Comparison of ENCODE assay signal across 27 cellular contexts in the genomic region with DNA sequence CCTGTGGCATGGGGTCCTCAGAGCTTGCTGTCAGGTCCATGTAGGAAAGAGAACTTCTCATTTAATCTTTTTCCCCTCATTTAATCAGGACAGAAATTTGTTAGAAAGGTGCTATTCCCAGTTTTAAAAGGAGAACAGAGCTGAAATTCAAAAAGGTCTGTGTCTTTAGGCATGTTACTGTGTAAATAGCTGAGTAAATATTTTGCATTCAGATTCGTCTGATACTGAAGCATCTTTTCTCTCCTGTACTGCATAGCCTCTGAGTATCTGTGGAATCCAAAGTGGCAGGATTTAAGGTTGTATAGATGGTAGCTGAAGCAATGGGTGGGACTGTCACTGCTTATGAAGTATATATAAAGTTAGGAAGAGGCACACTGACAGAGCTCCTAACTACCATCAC.
"Had no signal": no experiment of that assay in that cellular context is flagged by ENCODE, and none has a peak within 500 bp of the region (broad histone marks: within the 10 kb centered on the region; RNA-seq: fewer than 3 reads in every experiment).

No MANE protein-coding gene starts in this region.

- DNase-seq: activated CD4-positive, alpha-beta memory T cell treated with anti-CD3 and anti-CD28 coated beads, Interleukin-2, amount 10 ng/mL, durations not matched to agents 7 days and 5 days; activated CD4-positive, alpha-beta T cell treated with anti-CD3 and anti-CD28 coated beads for 1 hour; activated CD4-positive, alpha-beta T cell treated with anti-CD3 and anti-CD28 coated beads for 4 hours; activated CD4-positive, alpha-beta T cell treated with anti-CD3 and anti-CD28 coated beads, Interleukin-2, amount 10 ng/mL, durations not matched to agents 7 days and 5 days; activated CD4-positive, alpha-beta T cell treated with anti-CD3 and anti-CD28 coated beads, Interleukin-2, amount 50 U/mL, for 4 hours; activated CD8-positive, alpha-beta memory T cell treated with anti-CD3 and anti-CD28 coated beads, Interleukin-2, amount 50 U/mL, for 48 hours; activated gamma-delta T cell; activated naive CD4-positive, alpha-beta T cell; activated naive CD4-positive, alpha-beta T cell treated with anti-CD3 and anti-CD28 coated beads, Interleukin-2, amount 10 ng/mL, durations not matched to agents 7 days and 5 days; activated naive CD8-positive, alpha-beta T cell treated with anti-CD3 and anti-CD28 coated beads, Interleukin-2, amount 10 ng/mL, durations not matched to agents 7 days and 5 days; activated T-cell treated with anti-CD3 and anti-CD28 coated beads for 4 hours; activated T-cell treated with anti-CD3 and anti-CD28 coated beads, Interleukin-2, amount 50 U/mL, for 24 hours; activated T-cell treated with anti-CD3 and anti-CD28 coated beads, Interleukin-2, amount 50 U/mL, for 72 hours; cortex of kidney; dermis blood vessel endothelial cell; effector CD4-positive, alpha-beta T cell; foreskin fibroblast; head of caudate nucleus; T-helper 2 cell had no signal

- H3K4me3 ChIP-seq: ascending aorta, breast epithelium, cardiac muscle cell had no signal

- ATAC-seq: activated naive CD4-positive, alpha-beta T cell treated with anti-CD3 and anti-CD28 coated beads, Interleukin-2, amount 50 U/mL, for 72 hours; activated T-cell treated with anti-CD3 and anti-CD28 coated beads, Interleukin-2, amount 50 U/mL, for 72 hours; esophagus mucosa; WTC11 had no signal

- H3K9me3 ChIP-seq: ascending aorta, breast epithelium had no signal

- H3K9me3 Mint-ChIP-seq: activated CD4-positive, alpha-beta memory T cell treated with anti-CD3 and anti-CD28 coated beads, Interleukin-2, amount 10 ng/mL, durations not matched to agents 7 days and 5 days; activated CD4-positive, alpha-beta T cell treated with anti-CD3 and anti-CD28 coated beads, Interleukin-2, amount 10 ng/mL, durations not matched to agents 7 days and 5 days; activated naive CD4-positive, alpha-beta T cell treated with anti-CD3 and anti-CD28 coated beads, Interleukin-2, amount 10 ng/mL, durations not matched to agents 7 days and 5 days; activated naive CD4-positive, alpha-beta T cell treated with anti-CD3 and anti-CD28 coated beads, Interleukin-2, amount 50 U/mL, for 72 hours; activated naive CD8-positive, alpha-beta T cell treated with anti-CD3 and anti-CD28 coated beads, Interleukin-2, amount 10 ng/mL, durations not matched to agents 7 days and 5 days; activated T-cell treated with anti-CD3 and anti-CD28 coated beads, Interleukin-2, amount 50 U/mL, for 24 hours; activated T-cell treated with anti-CD3 and anti-CD28 coated beads, Interleukin-2, amount 50 U/mL, for 72 hours; central memory CD8-positive, alpha-beta T cell; WTC11 had no signal

- H3K27me3 ChIP-seq: ascending aorta, breast epithelium, cardiac muscle cell had no signal

- H3K36me3 ChIP-seq: ascending aorta, breast epithelium had no signal

- H3K4me1 ChIP-seq: ascending aorta, breast epithelium had no signal

- H3K4me3 Mint-ChIP-seq: activated CD4-positive, alpha-beta memory T cell treated with anti-CD3 and anti-CD28 coated beads, Interleukin-2, amount 10 ng/mL, durations not matched to agents 7 days and 5 days; activated CD4-positive, alpha-beta T cell treated with anti-CD3 and anti-CD28 coated beads, Interleukin-2, amount 10 ng/mL, durations not matched to agents 7 days and 5 days; activated naive CD4-positive, alpha-beta T cell treated with anti-CD3 and anti-CD28 coated beads, Interleukin-2, amount 10 ng/mL, durations not matched to agents 7 days and 5 days; activated naive CD8-positive, alpha-beta T cell treated with anti-CD3 and anti-CD28 coated beads, Interleukin-2, amount 10 ng/mL, durations not matched to agents 7 days and 5 days; activated T-cell treated with anti-CD3 and anti-CD28 coated beads, Interleukin-2, amount 50 U/mL, for 24 hours; activated T-cell treated with anti-CD3 and anti-CD28 coated beads, Interleukin-2, amount 50 U/mL, for 72 hours; brain; central memory CD8-positive, alpha-beta T cell; WTC11 had no signal

- H3K27ac ChIP-seq: ascending aorta, breast epithelium, cardiac muscle cell had no signal

- H3K27me3 Mint-ChIP-seq: activated CD4-positive, alpha-beta memory T cell treated with anti-CD3 and anti-CD28 coated beads, Interleukin-2, amount 10 ng/mL, durations not matched to agents 7 days and 5 days; activated CD4-positive, alpha-beta T cell treated with anti-CD3 and anti-CD28 coated beads, Interleukin-2, amount 10 ng/mL, durations not matched to agents 7 days and 5 days; activated naive CD4-positive, alpha-beta T cell treated with anti-CD3 and anti-CD28 coated beads, Interleukin-2, amount 10 ng/mL, durations not matched to agents 7 days and 5 days; activated naive CD8-positive, alpha-beta T cell treated with anti-CD3 and anti-CD28 coated beads, Interleukin-2, amount 10 ng/mL, durations not matched to agents 7 days and 5 days; activated T-cell treated with anti-CD3 and anti-CD28 coated beads, Interleukin-2, amount 50 U/mL, for 24 hours; brain; central memory CD8-positive, alpha-beta T cell had no signal

- H3K27ac Mint-ChIP-seq: activated CD4-positive, alpha-beta memory T cell treated with anti-CD3 and anti-CD28 coated beads, Interleukin-2, amount 10 ng/mL, durations not matched to agents 7 days and 5 days; activated CD4-positive, alpha-beta T cell treated with anti-CD3 and anti-CD28 coated beads, Interleukin-2, amount 10 ng/mL, durations not matched to agents 7 days and 5 days; activated naive CD4-positive, alpha-beta T cell treated with anti-CD3 and anti-CD28 coated beads, Interleukin-2, amount 10 ng/mL, durations not matched to agents 7 days and 5 days; activated naive CD4-positive, alpha-beta T cell treated with anti-CD3 and anti-CD28 coated beads, Interleukin-2, amount 50 U/mL, for 72 hours; activated naive CD8-positive, alpha-beta T cell treated with anti-CD3 and anti-CD28 coated beads, Interleukin-2, amount 10 ng/mL, durations not matched to agents 7 days and 5 days; activated T-cell treated with anti-CD3 and anti-CD28 coated beads, Interleukin-2, amount 50 U/mL, for 24 hours; activated T-cell treated with anti-CD3 and anti-CD28 coated beads, Interleukin-2, amount 50 U/mL, for 72 hours; brain; WTC11 had no signal

- H3K36me3 Mint-ChIP-seq: WTC11 had no signal
